In the genomic region with DNA sequence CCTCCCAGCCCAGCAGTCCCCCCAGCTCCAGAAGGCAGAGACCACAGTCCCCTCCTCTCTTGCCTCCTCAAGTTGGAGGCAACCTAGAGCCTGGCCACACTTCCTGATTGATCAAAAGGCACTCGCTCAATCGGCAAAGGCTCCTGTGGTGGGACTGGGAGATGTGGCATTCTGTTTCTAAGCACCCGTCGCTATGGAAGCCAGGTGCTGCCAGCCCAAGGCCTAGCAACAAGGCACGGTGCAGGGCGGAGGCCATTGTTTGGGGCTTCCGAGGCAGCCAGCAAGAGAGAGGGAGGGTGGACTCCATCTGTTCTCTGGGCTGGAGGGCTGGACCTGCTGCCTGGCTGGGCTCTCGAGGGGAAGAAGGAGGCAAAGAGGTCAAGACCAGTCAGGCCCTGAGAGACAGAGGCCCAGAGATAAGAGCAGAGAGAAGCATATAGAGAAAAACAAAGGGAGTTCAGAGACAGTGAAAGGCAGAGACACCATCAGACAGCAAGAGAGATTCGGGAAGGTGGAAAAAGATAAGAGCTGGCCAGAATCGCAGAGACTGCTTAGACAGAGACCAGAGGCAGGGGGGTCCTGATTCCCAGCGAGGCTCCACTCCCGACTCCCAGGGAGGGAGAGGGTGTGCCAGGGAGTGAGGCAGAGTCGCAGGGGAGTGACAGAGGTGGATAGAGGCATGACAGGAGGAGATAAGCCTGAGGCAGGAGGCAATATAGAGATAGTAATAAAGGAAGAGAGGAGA, we compare ENCODE assay signal across 13 cellular contexts. TPM values are rescaled to one million over a fixed set of nuclear protein-coding genes. Genes with fewer than 3 reads are reported as not detected.
DNase-seq lines count a peak whose midpoint lies in the region; ATAC-seq, FAIRE-seq and TF ChIP-seq lines count a peak whose summit lies in the region.
"Had no signal": no experiment of that assay in that cellular context is flagged by ENCODE, and none has a peak within 500 bp of the region (broad histone marks: within the 10 kb centered on the region; RNA-seq: fewer than 3 reads in every experiment).

No MANE protein-coding gene starts in this region.

- H3K27me3 ChIP-seq in SK-N-SH (ENCODE audit: insufficient read depth), result no peaks in the 10 kb centered on the region; the same call in 1 of the 2 replicates

- TF ChIP-seq CTCF in SK-N-SH (IDR thresholded peaks at IDR 0.05) (no peak), type B pancreatic cell (conservative IDR thresholded peaks at IDR 0.05) (no peak), D721Med (IDR thresholded peaks at IDR 0.05; ENCODE audit: insufficient read depth, missing control alignments) (no peak)

- no peaks in the 10 kb centered on the region for H3F3A ChIP-seq in SK-N-SH (replicated peaks; ENCODE audit: insufficient read depth)

- peak overlapping the region; percentile 85 for H3K27ac Mint-ChIP-seq in type B pancreatic cell
- H3K27ac Mint-ChIP-seq: activated T-helper 2 cell treated with anti-CD3 and anti-CD28 coated beads, Interferon-gamma antibody, Interleukin-2, Interleukin-4, amounts not matched to agents 10 μg/mL and 5 μg/mL and 100 μg/mL, durations not matched to agents 14 hours and 24 hours and 36 hours had no signal

- no peak for ATAC-seq in SK-N-SH treated with all-trans-retinoic acid at 6 μM for 48 hours
- ATAC-seq: GM12878 had no signal

- H4K20me1 ChIP-seq in SK-N-SH (ENCODE audit: insufficient read depth), result no peaks in the 10 kb centered on the region

- no peaks in the 10 kb centered on the region for H3K9me3 Mint-ChIP-seq in type B pancreatic cell
- H3K9me3 Mint-ChIP-seq: activated T-helper 2 cell treated with anti-CD3 and anti-CD28 coated beads, Interferon-gamma antibody, Interleukin-2, Interleukin-4, amounts not matched to agents 10 μg/mL and 5 μg/mL and 100 μg/mL, durations not matched to agents 14 hours and 24 hours and 36 hours had no signal

- H3K9ac ChIP-seq in SK-N-SH, result no peak overlapping the region

- no peak for TF ChIP-seq RAD21 in SK-N-SH (IDR thresholded peaks at IDR 0.05; ENCODE audit: low read length)

- H3K9me2 ChIP-seq in SK-N-SH, result no peaks in the 10 kb centered on the region

- peaks cover 15% of the 10 kb centered on the region for H3K27me3 Mint-ChIP-seq in type B pancreatic cell

- WGBS in SK-N-SH (ENCODE audit: low lambda C conversion rate), result 60% methylated on average over 11 of the region's 13 CpGs

- H3K4me1 Mint-ChIP-seq in type B pancreatic cell (ENCODE audit: unreplicated experiment), result peaks cover 15% of the 10 kb centered on the region

- CTCF ChIA-PET in SK-N-SH (lab: Yijun Ruan, JAX), result interaction anchor here (1.3 to 18.2 kb wide), 9 partner anchors 9 to 182 kb away, joined by 3 to 276 read pairs (median 8); no protein-coding TSS in a partner anchor

- DNase-seq in SK-N-SH (peak; percentile 63), NCI-H510A (lab: John Stamatoyannopoulos, UW) (peak; percentile 74), ecto neural progenitor cell (ENCODE audit: low spot score) (peak; percentile 80), type B pancreatic cell (ENCODE audit: extremely low spot score, unreplicated experiment) (no peak), D721Med (ENCODE audit: insufficient read length, low spot score) (no peak), HuH-7 (ENCODE audit: low spot score) (no peak), NOMO-1 (lab: John Stamatoyannopoulos, UW; ENCODE audit: unreplicated experiment in 2 of 2) (no peak)
- DNase-seq: ACHN, foreskin melanocyte, MM.1S had no signal

- H3K4me1 ChIP-seq in SK-N-SH (ENCODE audit: control insufficient read depth in 1 of 2, insufficient read depth in 2 of 2, low read depth in 1 of 2, low read length in 1 of 2), result peaks cover 0 to 43% of the 10 kb centered on the region in 2 experiments; a peak in 1 of 4 replicates

- no peak overlapping the region for H3K4me2 ChIP-seq in SK-N-SH

- no peaks in the 10 kb centered on the region for H3K79me2 ChIP-seq in SK-N-SH (ENCODE audit: insufficient read depth)

- no peak overlapping the region for H3K4me3 ChIP-seq in SK-N-SH (ENCODE audit: low read depth in 2 of 2, low read length in 1 of 2)
- H3K4me3 ChIP-seq: GM12878 had no signal

- no peaks in the 10 kb centered on the region for H3K36me3 Mint-ChIP-seq in type B pancreatic cell

- peak overlapping the region; percentile 28 for H3K4me3 Mint-ChIP-seq in type B pancreatic cell

- POLR2A ChIA-PET in SK-N-SH (lab: Yijun Ruan, JAX), result no interaction called here

- no peak for FAIRE-seq in D721Med (lab: Jason Lieb, UNC)
- FAIRE-seq: GM12878 had no signal

- H2AFZ ChIP-seq in SK-N-SH (ENCODE audit: low read depth), result no peak overlapping the region

- H3K9me3 ChIP-seq in SK-N-SH, result no peaks in the 10 kb centered on the region

- H3K36me3 ChIP-seq in SK-N-SH (replicated peaks in 1 of 2; ENCODE audit: control insufficient read depth in 1 of 2, insufficient read depth in 2 of 2, low read length in 1 of 2), result no peaks in the 10 kb centered on the region

- TF ChIP-seq EP300 in SK-N-SH (IDR thresholded peaks at IDR 0.05; ENCODE audit: borderline replicate concordance in 1 of 2, low read depth in 1 of 2, low read length in 1 of 2), result no peak

- no peak overlapping the region for H3K27ac ChIP-seq in SK-N-SH (ENCODE audit: low read depth in 2 of 2, low read length in 1 of 2)

TF ChIP-seq in SK-N-SH, 30 proteins besides CTCF, POLR2A, EP300 and RAD21:
- TF ChIP-seq GATA2 (CRISPR knock-in tag; IDR thresholded peaks at IDR 0.05) (peak; percentile 50), NFIC (IDR thresholded peaks at IDR 0.05; ENCODE audit: borderline replicate concordance) (no peak)

TF ChIP-seq in SK-N-SH treated with all-trans-retinoic acid at 6 μM for 48 hours, 23 proteins besides CTCF, POLR2A, EP300 and RAD21 (continues in another document):
- no peak for TF ChIP-seq ZNF70 (CRISPR knock-in tag; IDR thresholded peaks at IDR 0.05)
- no peak for TF ChIP-seq RARB (CRISPR knock-in tag; IDR thresholded peaks at IDR 0.05)
- no peak for TF ChIP-seq BACH2 (CRISPR knock-in tag; IDR thresholded peaks at IDR 0.05; ENCODE audit: borderline replicate concordance)
- TF ChIP-seq, protein P1, sequence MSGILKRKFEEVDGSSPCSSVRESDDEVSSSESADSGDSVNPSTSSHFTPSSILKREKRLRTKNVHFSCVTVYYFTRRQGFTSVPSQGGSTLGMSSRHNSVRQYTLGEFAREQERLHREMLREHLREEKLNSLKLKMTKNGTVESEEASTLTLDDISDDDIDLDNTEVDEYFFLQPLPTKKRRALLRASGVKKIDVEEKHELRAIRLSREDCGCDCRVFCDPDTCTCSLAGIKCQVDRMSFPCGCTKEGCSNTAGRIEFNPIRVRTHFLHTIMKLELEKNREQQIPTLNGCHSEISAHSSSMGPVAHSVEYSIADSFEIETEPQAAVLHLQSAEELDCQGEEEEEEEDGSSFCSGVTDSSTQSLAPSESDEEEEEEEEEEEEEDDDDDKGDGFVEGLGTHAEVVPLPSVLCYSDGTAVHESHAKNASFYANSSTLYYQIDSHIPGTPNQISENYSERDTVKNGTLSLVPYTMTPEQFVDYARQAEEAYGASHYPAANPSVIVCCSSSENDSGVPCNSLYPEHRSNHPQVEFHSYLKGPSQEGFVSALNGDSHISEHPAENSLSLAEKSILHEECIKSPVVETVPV (CRISPR knock-in tag; IDR thresholded peaks at IDR 0.05), result no peak
- TF ChIP-seq TOX (CRISPR knock-in tag; IDR thresholded peaks at IDR 0.05; ENCODE audit: borderline replicate concordance), result no peak
- no peak for TF ChIP-seq ZFP30 (CRISPR knock-in tag; IDR thresholded peaks at IDR 0.05)
- TF ChIP-seq ESRRG (CRISPR knock-in tag; IDR thresholded peaks at IDR 0.05), result no peak
- TF ChIP-seq, protein P2, sequence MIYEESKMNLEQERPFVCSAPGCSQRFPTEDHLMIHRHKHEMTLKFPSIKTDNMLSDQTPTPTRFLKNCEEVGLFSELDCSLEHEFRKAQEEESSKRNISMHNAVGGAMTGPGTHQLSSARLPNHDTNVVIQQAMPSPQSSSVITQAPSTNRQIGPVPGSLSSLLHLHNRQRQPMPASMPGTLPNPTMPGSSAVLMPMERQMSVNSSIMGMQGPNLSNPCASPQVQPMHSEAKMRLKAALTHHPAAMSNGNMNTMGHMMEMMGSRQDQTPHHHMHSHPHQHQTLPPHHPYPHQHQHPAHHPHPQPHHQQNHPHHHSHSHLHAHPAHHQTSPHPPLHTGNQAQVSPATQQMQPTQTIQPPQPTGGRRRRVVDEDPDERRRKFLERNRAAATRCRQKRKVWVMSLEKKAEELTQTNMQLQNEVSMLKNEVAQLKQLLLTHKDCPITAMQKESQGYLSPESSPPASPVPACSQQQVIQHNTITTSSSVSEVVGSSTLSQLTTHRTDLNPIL (CRISPR knock-in tag; IDR thresholded peaks at IDR 0.05; ENCODE audit: low read depth), result no peak
- TF ChIP-seq, protein P3, sequence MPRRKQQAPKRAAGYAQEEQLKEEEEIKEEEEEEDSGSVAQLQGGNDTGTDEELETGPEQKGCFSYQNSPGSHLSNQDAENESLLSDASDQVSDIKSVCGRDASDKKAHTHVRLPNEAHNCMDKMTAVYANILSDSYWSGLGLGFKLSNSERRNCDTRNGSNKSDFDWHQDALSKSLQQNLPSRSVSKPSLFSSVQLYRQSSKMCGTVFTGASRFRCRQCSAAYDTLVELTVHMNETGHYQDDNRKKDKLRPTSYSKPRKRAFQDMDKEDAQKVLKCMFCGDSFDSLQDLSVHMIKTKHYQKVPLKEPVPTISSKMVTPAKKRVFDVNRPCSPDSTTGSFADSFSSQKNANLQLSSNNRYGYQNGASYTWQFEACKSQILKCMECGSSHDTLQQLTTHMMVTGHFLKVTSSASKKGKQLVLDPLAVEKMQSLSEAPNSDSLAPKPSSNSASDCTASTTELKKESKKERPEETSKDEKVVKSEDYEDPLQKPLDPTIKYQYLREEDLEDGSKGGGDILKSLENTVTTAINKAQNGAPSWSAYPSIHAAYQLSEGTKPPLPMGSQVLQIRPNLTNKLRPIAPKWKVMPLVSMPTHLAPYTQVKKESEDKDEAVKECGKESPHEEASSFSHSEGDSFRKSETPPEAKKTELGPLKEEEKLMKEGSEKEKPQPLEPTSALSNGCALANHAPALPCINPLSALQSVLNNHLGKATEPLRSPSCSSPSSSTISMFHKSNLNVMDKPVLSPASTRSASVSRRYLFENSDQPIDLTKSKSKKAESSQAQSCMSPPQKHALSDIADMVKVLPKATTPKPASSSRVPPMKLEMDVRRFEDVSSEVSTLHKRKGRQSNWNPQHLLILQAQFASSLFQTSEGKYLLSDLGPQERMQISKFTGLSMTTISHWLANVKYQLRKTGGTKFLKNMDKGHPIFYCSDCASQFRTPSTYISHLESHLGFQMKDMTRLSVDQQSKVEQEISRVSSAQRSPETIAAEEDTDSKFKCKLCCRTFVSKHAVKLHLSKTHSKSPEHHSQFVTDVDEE (CRISPR knock-in tag; IDR thresholded peaks at IDR 0.05), result no peak
- no peak for TF ChIP-seq ZNF565 (CRISPR knock-in tag; conservative IDR thresholded peaks at IDR 0.05; ENCODE audit: low read depth)
- TF ChIP-seq PPARA (CRISPR knock-in tag; IDR thresholded peaks at IDR 0.05; ENCODE audit: borderline replicate concordance), result no peak

RNA-seq across cellular contexts. Expression of a gene that starts 21.2 kb away (rescaled TPM):
- 0.32 and 0.43 TPM in 2 replicates for polyA plus RNA-seq in SK-N-SH (2012; rRNA removed)
- 0.15 and 0.60 TPM in 2 replicates for polyA plus RNA-seq in SK-N-SH (2012; cell fraction: cytosol; rRNA removed)
- polyA plus RNA-seq in SK-N-SH (2012; cell fraction: nucleus; rRNA removed), result 0.85 and 1.0 TPM in 2 replicates
- 2.8 and 3.8 TPM in 2 replicates for total RNA-seq in type B pancreatic cell (ENCODE audit: low replicate concordance)

Comparison
In these comparisons a context has a peak if more than half of its experiments do, and no peak if none do; other contexts are left out.
1. DNase-seq: peak in SK-N-SH (single experiment), NCI-H510A (single experiment) and ecto neural progenitor cell (single experiment); none in type B pancreatic cell (single experiment), D721Med (single experiment), HuH-7 (single experiment) and NOMO-1 (0 of 2).